In the genomic region with DNA sequence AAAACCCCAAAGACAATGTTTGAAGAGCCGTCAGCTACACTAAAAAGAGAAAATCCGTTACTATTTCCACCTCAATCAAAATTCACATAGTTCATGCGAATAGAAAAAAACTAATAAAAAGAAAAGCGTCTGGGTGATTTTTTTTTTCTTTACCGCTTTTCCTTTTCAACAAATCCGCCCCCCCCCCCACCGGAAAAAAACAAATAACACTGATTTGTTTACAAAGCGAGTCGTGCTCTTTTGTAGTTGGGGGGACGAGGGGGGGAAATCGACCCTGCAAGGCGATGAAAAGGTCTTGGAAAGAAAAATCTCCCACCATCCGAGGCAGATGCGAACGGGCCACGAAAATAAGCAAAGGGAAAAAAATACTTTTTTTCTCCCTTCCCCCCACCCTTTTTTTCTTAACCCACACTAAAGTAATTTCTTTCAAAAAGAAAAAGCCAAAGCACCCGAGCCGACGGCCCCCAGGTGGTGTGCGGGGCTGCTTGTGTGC, we compare ENCODE assay signal across 9 cellular contexts. TPM values are rescaled to one million over a fixed set of nuclear protein-coding genes. Genes with fewer than 3 reads are reported as not detected.
A peak's percentile ranks its signal among the peaks of the same experiment; 100 is the strongest.
DNase-seq lines count a peak whose midpoint lies in the region; ATAC-seq and TF ChIP-seq lines count a peak whose summit lies in the region.
"Had no signal": no experiment of that assay in that cellular context is flagged by ENCODE, and none has a peak within 500 bp of the region (broad histone marks: within the 10 kb centered on the region; RNA-seq: fewer than 3 reads in every experiment).

No MANE protein-coding gene starts in this region.

- no peak for TF ChIP-seq POLR2A in testis (IDR thresholded peaks at IDR 0.05)

- H3K9me3 Mint-ChIP-seq in activated CD4-positive, alpha-beta T cell treated with anti-CD3 and anti-CD28 coated beads, Interleukin-2, amount 10 ng/mL, durations not matched to agents 24 days and 14 days, result no peaks in the 10 kb centered on the region

- H3K36me3 ChIP-seq in adipocyte (ENCODE audit: control insufficient read depth, insufficient read depth, low read length, severe bottlenecking) (no peaks in the 10 kb centered on the region), kidney epithelial cell (ENCODE audit: control insufficient read depth, insufficient read depth, low read length) (no peaks in the 10 kb centered on the region), testis (ENCODE audit: low read depth, missing control alignments) (no peaks in the 10 kb centered on the region)

- TF ChIP-seq CTCF in kidney epithelial cell (IDR thresholded peaks at IDR 0.05; ENCODE audit: insufficient read depth, low read length, poor library complexity, severe bottlenecking) (no peak), testis (IDR thresholded peaks at IDR 0.05) (no peak)

- no peak overlapping the region for H3K27ac Mint-ChIP-seq in activated CD4-positive, alpha-beta T cell treated with anti-CD3 and anti-CD28 coated beads, Interleukin-2, amount 10 ng/mL, durations not matched to agents 24 days and 14 days

- no peak for ATAC-seq in HG02571 (IDR thresholded peaks at IDR 0.05; ENCODE audit: unreplicated experiment)
- no peak for ATAC-seq in GM21717 (IDR thresholded peaks at IDR 0.05; ENCODE audit: unreplicated experiment)
- ATAC-seq in GM19397 (IDR thresholded peaks at IDR 0.05; ENCODE audit: unreplicated experiment), result no peak

- H3K9me3 ChIP-seq in adipocyte (ENCODE audit: control insufficient read depth, low read length) (no peaks in the 10 kb centered on the region), testis (no peaks in the 10 kb centered on the region)

- H3K27me3 ChIP-seq in adipocyte (replicated peaks; ENCODE audit: control insufficient read depth, insufficient read depth, low read length) (no peaks in the 10 kb centered on the region), kidney epithelial cell (ENCODE audit: control insufficient read depth, insufficient read depth, low read length) (peaks cover 4% of the 10 kb centered on the region), testis (no peaks in the 10 kb centered on the region)

- H3K4me3 ChIP-seq in adipocyte (ENCODE audit: low read length), result peak overlapping the region; percentile 96
- H3K4me3 ChIP-seq in kidney epithelial cell (ENCODE audit: low read depth, low read length), result peak overlapping the region; percentile 76
- peak overlapping the region; percentile 74 for H3K4me3 ChIP-seq in testis

- peak overlapping the region; percentile 91 for H3K9ac ChIP-seq in adipocyte (ENCODE audit: low read length)

- peaks cover 9% of the 10 kb centered on the region for H3K4me1 Mint-ChIP-seq in activated CD4-positive, alpha-beta T cell treated with anti-CD3 and anti-CD28 coated beads, Interleukin-2, amount 10 ng/mL, durations not matched to agents 24 days and 14 days

- H3K4me1 ChIP-seq in adipocyte (ENCODE audit: control insufficient read depth, insufficient read depth, low read length) (peaks cover 12% of the 10 kb centered on the region), testis (no peaks in the 10 kb centered on the region)

- DNase-seq in activated CD4-positive, alpha-beta T cell treated with anti-CD3 and anti-CD28 coated beads, Interleukin-2, amount 10 ng/mL, durations not matched to agents 24 days and 14 days, result no peak
- DNase-seq in activated CD4-positive, alpha-beta T cell treated with anti-CD3 and anti-CD28 coated beads, Interleukin-2, amount 50 U/mL, for 48 hours, result no peak
- DNase-seq in adipocyte (ENCODE audit: low read depth) (no peak), kidney epithelial cell (ENCODE audit: low read depth) (no peak), testis (no peak)

- 1% methylated on average over 20 of the region's 20 CpGs for WGBS in testis, 2 donors

- peaks cover 3% of the 10 kb centered on the region for H3K36me3 Mint-ChIP-seq in activated CD4-positive, alpha-beta T cell treated with anti-CD3 and anti-CD28 coated beads, Interleukin-2, amount 10 ng/mL, durations not matched to agents 24 days and 14 days (ENCODE audit: low read depth)

- intact Hi-C loops in activated CD4-positive, alpha-beta T cell treated with anti-CD3 and anti-CD28 coated beads, Interleukin-2, amount 10 ng/mL, durations not matched to agents 24 days and 14 days (cut with micrococcal nuclease), result loop anchor here (10.0 kb wide), 1 partner anchor 1193 kb away; the partner anchor contains the start of gene KCTD1
- intact Hi-C loops in testis (cut with DNase I; ENCODE audit: low total_unique reads), result loop anchor here (5.0 kb wide), 1 partner anchor 364 kb away; no protein-coding TSS in a partner anchor

- H3K27me3 Mint-ChIP-seq in activated CD4-positive, alpha-beta T cell treated with anti-CD3 and anti-CD28 coated beads, Interleukin-2, amount 10 ng/mL, durations not matched to agents 24 days and 14 days, result peaks cover 69% of the 10 kb centered on the region

- H3K4me3 Mint-ChIP-seq in activated CD4-positive, alpha-beta T cell treated with anti-CD3 and anti-CD28 coated beads, Interleukin-2, amount 10 ng/mL, durations not matched to agents 24 days and 14 days, result peak overlapping the region; percentile 77

- peak overlapping the region; percentile 75 to 93 for H3K27ac ChIP-seq in testis

RNA-seq across cellular contexts. Expression of gene ZNF521, which starts 0.6 kb away (rescaled TPM):
- total RNA-seq in activated CD4-positive, alpha-beta T cell treated with anti-CD3 and anti-CD28 coated beads, Interleukin-2, amount 10 ng/mL, durations not matched to agents 24 days and 14 days, result not detected in 2 replicates
- total RNA-seq in kidney epithelial cell (6.0 and 14.5 TPM in 2 replicates), testis (10 to 100 TPM; 34.7 to 46.9 TPM)
- 8.7 TPM for polyA plus RNA-seq in testis (ENCODE audit: insufficient read depth, low read depth, low replicate concordance)
- total RNA-seq: NCI-H460 had no signal
